Comparison of ENCODE assay signal across 28 cellular contexts in genomic region chr6:55674672-55675071, GRCh38.
"Had no signal": no experiment of that assay in that cellular context is flagged by ENCODE, and none has a peak within 500 bp of the region (broad histone marks: within the 10 kb centered on the region; RNA-seq: fewer than 3 reads in every experiment).

No MANE protein-coding gene starts in this region.

- ATAC-seq: heart left ventricle, psoas muscle, upper lobe of right lung had no signal

- H2AFZ ChIP-seq: parathyroid adenoma had no signal

- H3K4me1 Mint-ChIP-seq: immature natural killer cell, naive B cell had no signal

- DNase-seq: activated CD4-positive, alpha-beta T cell treated with anti-CD3 and anti-CD28 coated beads for 4 hours; activated CD4-positive, alpha-beta T cell treated with anti-CD3 and anti-CD28 coated beads, Interleukin-2, amount 50 U/mL, for 4 hours; activated effector memory CD4-positive, alpha-beta T cell treated with Interleukin-2 at 50 U/mL for 16 hours; activated naive CD4-positive, alpha-beta T cell treated with Interleukin-2 at 50 U/mL for 16 hours; adrenal gland; cerebellar nuclear complex; colonic mucosa; effector CD8-positive, alpha-beta T cell; foreskin fibroblast; heart left ventricle; hypothalamus; immature natural killer cell; naive B cell; nucleus accumbens; psoas muscle; spleen; stimulated activated naive CD4-positive, alpha-beta T cell; tibial artery; upper lobe of right lung had no signal

- H3K4me1 ChIP-seq: adrenal gland, ascending aorta, colonic mucosa, parathyroid adenoma, psoas muscle, spleen, suprapubic skin, tibial artery, upper lobe of right lung had no signal

- H3K9me3 ChIP-seq: adrenal gland, ascending aorta, colonic mucosa, heart left ventricle, psoas muscle, spleen, suprapubic skin, tibial artery, upper lobe of right lung had no signal

- H3K36me3 Mint-ChIP-seq: activated naive CD8-positive, alpha-beta T cell; brain; immature natural killer cell; mesothelial cell of epicardium; naive B cell had no signal

- H3K27ac ChIP-seq: adrenal gland, ascending aorta, cardiac muscle cell, colonic mucosa, heart left ventricle, parathyroid adenoma, psoas muscle, spleen, suprapubic skin, tibial artery, upper lobe of right lung, VCaP had no signal

- H3K9me3 Mint-ChIP-seq: brain, mesothelial cell of epicardium had no signal

- FAIRE-seq: TTC549 had no signal

- H3K27me3 Mint-ChIP-seq: activated naive CD8-positive, alpha-beta T cell; brain; naive B cell had no signal

- H3K27me3 ChIP-seq: adrenal gland, ascending aorta, cardiac muscle cell, colonic mucosa, heart left ventricle, spleen, suprapubic skin, tibial artery, upper lobe of right lung had no signal

- H3K4me3 ChIP-seq: adrenal gland, ascending aorta, cardiac muscle cell, colonic mucosa, heart left ventricle, psoas muscle, spleen, suprapubic skin, tibial artery, upper lobe of right lung had no signal

- H3K27ac Mint-ChIP-seq: activated naive CD8-positive, alpha-beta T cell; immature natural killer cell; mesothelial cell of epicardium; naive B cell had no signal

- H3K9ac ChIP-seq: parathyroid adenoma had no signal

- H3K79me2 ChIP-seq: parathyroid adenoma had no signal

- H3K36me3 ChIP-seq: adrenal gland, ascending aorta, cardiac muscle cell, colonic mucosa, heart left ventricle, spleen, suprapubic skin, tibial artery, upper lobe of right lung had no signal

- H3K4me3 Mint-ChIP-seq: activated naive CD8-positive, alpha-beta T cell; immature natural killer cell; mesothelial cell of epicardium; naive B cell had no signal
